ENCODE assay signal across 8 cellular contexts in genomic region chr10:131453772-131454634, GRCh38.
DNase-seq lines count a peak whose midpoint lies in the region; ATAC-seq and TF ChIP-seq lines count a peak whose summit lies in the region.

No MANE protein-coding gene starts in this region.

- peaks cover 0 to 6% of the 10 kb centered on the region in 2 donors for H3K4me1 Mint-ChIP-seq in immature natural killer cell

- no peak overlapping the region for H2AFZ ChIP-seq in SU-DHL-6 (ENCODE audit: low read depth, low read length, severe bottlenecking)

- H4K20me1 ChIP-seq in SU-DHL-6 (ENCODE audit: low read depth, low read length) = no peaks in the 10 kb centered on the region

- H3K9ac ChIP-seq in SU-DHL-6 (ENCODE audit: low read length) = no peak overlapping the region

- H3K27me3 ChIP-seq in A673 (replicated peaks; ENCODE audit: insufficient read depth, low read depth, low read length, poor library complexity) (peaks cover 14% of the 10 kb centered on the region), H7 (ENCODE audit: control insufficient read depth, insufficient read depth, low read length) (no peaks in the 10 kb centered on the region; the same call in 1 of the 2 replicates), SU-DHL-6 (ENCODE audit: low read length) (no peaks in the 10 kb centered on the region)

- no peak overlapping the region for H3K27ac Mint-ChIP-seq in immature natural killer cell

- no peaks in the 10 kb centered on the region for H3F3A ChIP-seq in SU-DHL-6 (ENCODE audit: insufficient read depth)

- no peaks in the 10 kb centered on the region for H3K9me3 ChIP-seq in A673 (ENCODE audit: low read depth, low read length, poor library complexity, severe bottlenecking)
- no peaks in the 10 kb centered on the region for H3K9me3 ChIP-seq in SU-DHL-6 (ENCODE audit: insufficient read depth, low read length)

- CTCF ChIA-PET in A673 (lab: Charles Lee) = interaction anchor here (0.6 kb wide), 1 partner anchor 359 kb away, joined by 4 read pairs; no protein-coding TSS in a partner anchor

- no TSS peak for BruUV-seq in A673 (replicated peaks; lab: Mats Ljungman, UMichigan)

- peaks cover 6 to 16% (median 9%) of the 10 kb centered on the region in 3 donors for H3K27me3 Mint-ChIP-seq in immature natural killer cell (ENCODE audit: low read depth in 3 of 3)

- H3K4me2 ChIP-seq in SU-DHL-6 (ENCODE audit: low read depth, low read length, poor library complexity, severe bottlenecking) = no peak overlapping the region

- no peaks in the 10 kb centered on the region for H3K9me3 Mint-ChIP-seq in immature natural killer cell

- TF ChIP-seq CTCF in A673 (conservative IDR thresholded peaks at IDR 0.05; ENCODE audit: low read depth, low read length) = peak; percentile 83
- peak; percentile 63 for TF ChIP-seq CTCF in SU-DHL-6 (IDR thresholded peaks at IDR 0.05; ENCODE audit: insufficient read depth, low read length, poor library complexity, severe bottlenecking)

- DNase-seq in A673 (ENCODE audit: low spot score) (peak; percentile 81), H7 (peak; percentile 91), astrocyte of the hippocampus (ENCODE audit: low read depth, low spot score) (peak; percentile 71), immature natural killer cell (peak; percentile 5 to 31 (median 25)), NCI-H187 (lab: John Stamatoyannopoulos, UW) (no peak)
- DNase-seq in stimulated activated CD4-positive, alpha-beta T cell treated with anti-CD3 and anti-CD28 coated beads, Interleukin-12 subunit alpha, Interleukin-12 subunit beta, amount 100 ng/mL, for 4 hours = peak; percentile 64

- POLR2A ChIA-PET in A673 (lab: Charles Lee; ENCODE audit: low non-redundant PET) = no interaction called here

- no peaks in the 10 kb centered on the region for H3K36me3 Mint-ChIP-seq in immature natural killer cell

- H3K4me1 ChIP-seq in A673 (ENCODE audit: insufficient read depth, low read length, poor library complexity, severe bottlenecking) = no peaks in the 10 kb centered on the region

- H3K36me3 ChIP-seq in A673 (ENCODE audit: insufficient read depth, low read length, poor library complexity, severe bottlenecking) (no peaks in the 10 kb centered on the region), H7 (replicated peaks; ENCODE audit: control insufficient read depth, insufficient read depth, low read length) (no peaks in the 10 kb centered on the region), SU-DHL-6 (ENCODE audit: low read length) (no peaks in the 10 kb centered on the region)

- H3K9me2 ChIP-seq in SU-DHL-6 (replicated peaks; ENCODE audit: insufficient read depth, low read length) = no peaks in the 10 kb centered on the region

- H3K4me3 ChIP-seq in A673 (ENCODE audit: low read depth, low read length, poor library complexity, severe bottlenecking) (no peak overlapping the region), H7 (ENCODE audit: insufficient read depth, low read depth, low read length) (peak overlapping the region; percentile 41), SU-DHL-6 (ENCODE audit: insufficient read depth, low read length, poor library complexity, severe bottlenecking) (no peak overlapping the region)

- intact Hi-C loops in A673 (cut with micrococcal nuclease; ENCODE audit: unreplicated experiment) = loop anchor here (10.0 kb wide), 1 partner anchor 331 kb away; no protein-coding TSS in a partner anchor

- no peak for ATAC-seq in GM21423 (IDR thresholded peaks at IDR 0.05; ENCODE audit: unreplicated experiment)

- H3K4me3 Mint-ChIP-seq in immature natural killer cell = peak overlapping the region in 3 of 5 donors; percentile 48 to 60 (median 54)

- H3K27ac ChIP-seq in A673 (ENCODE audit: low read depth, low read length, poor library complexity, severe bottlenecking) (no peak overlapping the region), SU-DHL-6 (ENCODE audit: low read depth, low read length) (no peak overlapping the region)

- no peaks in the 10 kb centered on the region for H3K79me2 ChIP-seq in SU-DHL-6 (ENCODE audit: insufficient read depth, low read length)

Comparison
In these comparisons a context has a peak if more than half of its experiments do, and no peak if none do; other contexts are left out.
1. DNase-seq: peak in A673 (single experiment), H7 (single experiment), astrocyte of the hippocampus (single experiment), immature natural killer cell (3 of 3) and stimulated activated CD4-positive, alpha-beta T cell treated with anti-CD3 and anti-CD28 coated beads, Interleukin-12 subunit alpha, Interleukin-12 subunit beta, amount 100 ng/mL, for 4 hours (single experiment); none in NCI-H187 (0 of 2).